ENCODE assay signal across 8 cellular contexts in the genomic region with DNA sequence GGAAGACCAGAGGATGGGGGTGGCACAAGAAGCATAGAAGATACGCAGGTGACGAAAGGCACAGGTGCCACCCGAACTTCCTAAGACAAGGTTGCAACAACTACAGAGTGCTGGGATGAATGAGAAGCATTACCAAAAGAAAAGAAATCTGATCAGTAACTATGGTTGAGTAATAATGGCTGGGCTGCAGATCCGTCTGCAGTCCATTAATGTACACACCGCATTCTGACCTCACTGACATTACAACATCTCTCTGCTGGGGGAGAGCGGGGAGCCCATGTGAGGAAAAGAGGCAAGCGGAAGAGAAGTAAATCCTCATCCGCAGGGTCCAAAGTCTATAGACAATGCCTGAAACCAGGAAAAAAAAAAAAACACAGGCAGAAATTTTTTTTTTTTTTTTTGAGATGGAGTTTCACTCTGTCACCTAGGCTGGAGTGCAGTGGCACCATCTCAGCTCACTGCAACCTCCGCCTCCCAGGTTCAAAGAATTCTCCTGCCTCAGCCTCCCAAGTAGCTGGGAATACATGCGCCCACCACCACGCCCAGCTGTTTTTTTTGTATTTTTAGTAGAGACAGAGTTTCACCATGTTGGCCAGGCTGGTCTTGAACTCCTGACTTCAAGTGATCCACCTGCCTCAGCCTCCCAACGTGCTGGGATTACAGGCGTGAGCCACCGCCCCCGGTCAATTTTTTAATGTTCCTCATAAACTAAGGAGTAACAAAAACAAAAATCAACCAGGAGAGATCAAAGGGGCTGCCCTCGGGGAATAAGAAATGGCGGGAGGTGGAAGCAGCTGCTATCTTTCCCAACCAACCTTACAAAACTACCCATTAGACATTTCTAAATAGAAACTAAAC. TPM values are rescaled to one million over a fixed set of nuclear protein-coding genes. Genes with fewer than 3 reads are reported as not detected.
DNase-seq lines count a peak whose midpoint lies in the region; ATAC-seq and TF ChIP-seq lines count a peak whose summit lies in the region.
"Not testable (repeated sequence)": the region's sequence is repeated elsewhere in the genome, so short reads cannot be mapped to it uniquely, and the experiment has no call there.

No MANE protein-coding gene starts in this region.

- not testable (repeated sequence) for H3K4me3 Mint-ChIP-seq in H9, WTC11, mesothelial cell of epicardium

- not testable (repeated sequence) for H4K91ac ChIP-seq in H9 (ENCODE audit: insufficient read length, low read depth, low read length)

- H4K8ac ChIP-seq in H9 (replicated peaks; ENCODE audit: insufficient read length, low read depth, low read length): not testable (repeated sequence)

- peak overlapping the region; percentile 48 to 84 (median 65); a peak in 4 of 7 replicates for H3K27ac Mint-ChIP-seq in H9
- H3K27ac Mint-ChIP-seq in WTC11: peak overlapping the region; percentile 31
- peak overlapping the region; percentile 34 for H3K27ac Mint-ChIP-seq in mesothelial cell of epicardium

- not testable (repeated sequence) for H2BK20ac ChIP-seq in H9 (ENCODE audit: low read depth, low read length, poor library complexity, severe bottlenecking)

- POLR2A ChIA-PET in WTC11 (lab: Charles Lee): interaction anchor here (1.3 kb wide), 1 partner anchor 85 kb away, joined by 5 read pairs; no protein-coding TSS in a partner anchor

- not testable (repeated sequence) for H3K9me3 Mint-ChIP-seq in H9, WTC11, mesothelial cell of epicardium

- H3K27me3 ChIP-seq in H9 (ENCODE audit: insufficient read depth, low read length): not testable (repeated sequence)

- not testable (repeated sequence) for H2BK12ac ChIP-seq in H9 (ENCODE audit: insufficient read length, low read depth, low read length)

- peaks cover 6 to 25% (median 13%) of the 10 kb centered on the region in 3 experiments for H3K36me3 Mint-ChIP-seq in H9 (ENCODE audit: insufficient read depth in 1 of 3, low read depth in 3 of 3)
- H3K36me3 Mint-ChIP-seq in WTC11: not testable (repeated sequence)
- H3K36me3 Mint-ChIP-seq in mesothelial cell of epicardium: peaks cover 18% of the 10 kb centered on the region

- CTCF ChIA-PET in WTC11 (lab: Charles Lee): interaction anchor here (0.9 to 1.4 kb wide), 2 partner anchors 122 to 165 kb away, joined by 3 to 5 read pairs; no protein-coding TSS in a partner anchor

- not testable (repeated sequence) for H3K18ac ChIP-seq in H9 (ENCODE audit: insufficient read length, low read depth, low read length)

- not testable (repeated sequence) for ATAC-seq in WTC11

- H3K4me2 ChIP-seq in H9 (ENCODE audit: insufficient read depth, insufficient read length, low read length): not testable (repeated sequence)

- H2AFZ ChIP-seq in H9 (ENCODE audit: low read length): not testable (repeated sequence)

- not testable (repeated sequence) for H2BK5ac ChIP-seq in H9 (ENCODE audit: insufficient read length, low read length)

- H3K27me3 Mint-ChIP-seq in H9 (ENCODE audit: low read depth); WTC11 (ENCODE audit: low read depth); mesothelial cell of epicardium (ENCODE audit: low read depth): not testable (repeated sequence)

- peaks cover 28% of the 10 kb centered on the region; the same call in 1 of the 2 replicates for H3K4me1 ChIP-seq in H9 (ENCODE audit: insufficient read depth, low read length)

- H2BK15ac ChIP-seq in H9 (ENCODE audit: low read depth, low read length): not testable (repeated sequence)

- not testable (repeated sequence) for H4K20me1 ChIP-seq in H9 (ENCODE audit: control insufficient read depth, insufficient read depth, insufficient read length)

- H2BK120ac ChIP-seq in H9 (ENCODE audit: low read depth, low read length, poor library complexity, severe bottlenecking): not testable (repeated sequence)

- H3K4me1 Mint-ChIP-seq in H9 (peaks cover 85 to 89% of the 10 kb centered on the region in 2 experiments), WTC11 (peaks cover 95% of the 10 kb centered on the region), mesothelial cell of epicardium (peaks cover 63% of the 10 kb centered on the region)

- H3K9me3 ChIP-seq in H9 (ENCODE audit: control insufficient read depth, low read depth, low read length): not testable (repeated sequence)

- H3K9ac ChIP-seq in H9 (ENCODE audit: extremely low read depth, insufficient read length, low read length): not testable (repeated sequence)

- WGBS in H9 (ENCODE audit: extremely low coverage, insufficient read length, low lambda C conversion rate): no CpG with 5 or more reads among the region's 17 CpGs

- DNase-seq in AG09309 (ENCODE audit: low read depth) (peak; percentile 68), NOMO-1 (lab: John Stamatoyannopoulos, UW; ENCODE audit: unreplicated experiment in 2 of 2) (peak; percentile 82 to 90), amniotic epithelial cell (ENCODE audit: low read depth) (peak; percentile 97), fibroblast of pulmonary artery (ENCODE audit: low read depth) (peak; percentile 35)
- DNase-seq in H9; WTC11 (ENCODE audit: low spot score); mesothelial cell of epicardium (ENCODE audit: low spot score in 2 of 2, unreplicated experiment in 2 of 2): not testable (repeated sequence)

- H2AK5ac ChIP-seq in H9 (ENCODE audit: insufficient read length, low read length): not testable (repeated sequence)

- H3K79me1 ChIP-seq in H9 (ENCODE audit: insufficient read depth, low read depth, low read length, poor library complexity, severe bottlenecking): not testable (repeated sequence)

- not testable (repeated sequence) for TF ChIP-seq CTCF in AG09309 (IDR thresholded peaks at IDR 0.05; ENCODE audit: control insufficient read depth, insufficient read depth, low read depth, low read length, missing control alignments); H9 (conservative IDR thresholded peaks at IDR 0.05); WTC11 (IDR thresholded peaks at IDR 0.05); fibroblast of pulmonary artery (IDR thresholded peaks at IDR 0.05; ENCODE audit: low read length, missing control alignments); mesothelial cell of epicardium (IDR thresholded peaks at IDR 0.05; ENCODE audit: unreplicated experiment)

- H4K5ac ChIP-seq in H9 (ENCODE audit: insufficient read length, low read depth, low read length): not testable (repeated sequence)

- H3T11ph ChIP-seq in H9 (ENCODE audit: low read length): not testable (repeated sequence)

- peaks cover 74% of the 10 kb centered on the region; the same call in 1 of the 2 replicates for H3K79me2 ChIP-seq in H9 (ENCODE audit: insufficient read depth, low read length)

- not testable (repeated sequence) for H3K4me3 ChIP-seq in AG09309 (ENCODE audit: control insufficient read depth, low read depth, low read length); fibroblast of pulmonary artery (replicated peaks; ENCODE audit: low read depth, low read length)
- H3K4me3 ChIP-seq in skin epidermis: peak overlapping the region in 1 of 7 experiments; percentile 13

- not testable (repeated sequence) for H3K56ac ChIP-seq in H9 (ENCODE audit: insufficient read length, low read depth, low read length)

- not testable (repeated sequence) for H3K23ac ChIP-seq in H9 (ENCODE audit: insufficient read length, low read depth, low read length)

- H3K23me2 ChIP-seq in H9 (ENCODE audit: insufficient read length, low read depth, low read length, poor library complexity, severe bottlenecking): not testable (repeated sequence)

- H3K27ac ChIP-seq in H9 (ENCODE audit: insufficient read length, low read depth, low read length): not testable (repeated sequence)
- H3K27ac ChIP-seq in skin epidermis: peak overlapping the region in 17 of 21 experiments; percentile 20 to 83 (median 73)

- H3K14ac ChIP-seq in H9 (ENCODE audit: insufficient read depth, low read length): not testable (repeated sequence)

- not testable (repeated sequence) for H3K4ac ChIP-seq in H9 (ENCODE audit: low read depth, low read length)

TF ChIP-seq in WTC11, 78 proteins besides CTCF, POLR2A, EP300 and RAD21:
- peak; percentile 83 for TF ChIP-seq GABPB1 (CRISPR knock-in tag; IDR thresholded peaks at IDR 0.05)

RNA-seq across cellular contexts. Expression of gene STK24, which starts 7.2 kb away (rescaled TPM):
- total RNA-seq in H9 (2021) (131 and 134 TPM in 2 replicates), WTC11 (2021) (122 to 138 TPM (median 134 TPM) in 3 replicates), mesothelial cell of epicardium (85.4 to 92.1 TPM (median 88.4 TPM) in 3 replicates)
